14 cellular contexts compared by ENCODE assay signal in the genomic region with DNA sequence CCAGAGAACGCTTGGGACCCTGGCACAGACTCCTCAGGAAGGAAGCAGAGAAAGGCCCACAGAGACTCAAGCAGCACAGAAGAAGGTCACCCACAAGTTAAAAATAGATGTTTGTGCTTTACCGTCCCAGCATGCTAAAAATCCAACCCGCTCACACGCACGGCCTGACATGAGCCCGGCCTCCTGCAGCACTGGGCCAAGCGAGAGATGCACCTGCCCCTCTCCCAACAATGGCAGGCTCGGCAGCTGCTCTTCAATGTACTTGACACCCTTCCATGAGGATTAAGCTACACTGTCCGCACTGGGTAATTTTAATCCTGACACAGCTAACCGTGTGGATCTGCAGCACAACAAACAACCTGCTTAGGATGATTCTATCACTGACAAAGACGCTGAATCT. TPM values are rescaled to one million over a fixed set of nuclear protein-coding genes. Genes with fewer than 3 reads are reported as not detected.
DNase-seq lines count a peak whose midpoint lies in the region; ATAC-seq lines count a peak whose summit lies in the region.
"Had no signal": no experiment of that assay in that cellular context is flagged by ENCODE, and none has a peak within 500 bp of the region (broad histone marks: within the 10 kb centered on the region; RNA-seq: fewer than 3 reads in every experiment).

No MANE protein-coding gene starts in this region.

- no peaks in the 10 kb centered on the region for H3K36me3 ChIP-seq in naive thymus-derived CD4-positive, alpha-beta T cell (ENCODE audit: control insufficient read depth in 2 of 3, insufficient read depth in 3 of 3, low read length in 3 of 3)

- H3K4me1 ChIP-seq in naive thymus-derived CD4-positive, alpha-beta T cell (ENCODE audit: control insufficient read depth in 2 of 2, insufficient read depth in 2 of 2, low read length in 2 of 2) = no peaks in the 10 kb centered on the region
- H3K4me1 ChIP-seq: body of pancreas had no signal

- H3K27ac Mint-ChIP-seq in activated CD4-positive, alpha-beta memory T cell treated with anti-CD3 and anti-CD28 coated beads, Interleukin-2, amount 10 ng/mL, durations not matched to agents 7 days and 5 days = no peak overlapping the region
- H3K27ac Mint-ChIP-seq in naive thymus-derived CD4-positive, alpha-beta T cell = no peak overlapping the region
- H3K27ac Mint-ChIP-seq: activated CD4-positive, alpha-beta memory T cell treated with anti-CD3 and anti-CD28 coated beads for 36 hours; CD8-positive, alpha-beta T cell; T-helper 2 cell treated with Interferon-gamma antibody and Interleukin-4, amounts not matched to agents 5 μg/mL and 100 μg/mL, for 36 hours had no signal

- H3K4me3 Mint-ChIP-seq in activated CD4-positive, alpha-beta memory T cell treated with anti-CD3 and anti-CD28 coated beads, Interleukin-2, amount 10 ng/mL, durations not matched to agents 7 days and 5 days = no peak overlapping the region
- no peak overlapping the region for H3K4me3 Mint-ChIP-seq in naive thymus-derived CD4-positive, alpha-beta T cell
- H3K4me3 Mint-ChIP-seq: activated CD4-positive, alpha-beta memory T cell treated with anti-CD3 and anti-CD28 coated beads for 36 hours; CD8-positive, alpha-beta T cell; T-helper 2 cell treated with Interferon-gamma antibody and Interleukin-4, amounts not matched to agents 5 μg/mL and 100 μg/mL, for 36 hours had no signal

- peaks cover 5% of the 10 kb centered on the region for H3K4me1 Mint-ChIP-seq in activated CD4-positive, alpha-beta memory T cell treated with anti-CD3 and anti-CD28 coated beads, Interleukin-2, amount 10 ng/mL, durations not matched to agents 7 days and 5 days
- peaks cover 0 to 1% (median 0%) of the 10 kb centered on the region in 7 donors for H3K4me1 Mint-ChIP-seq in naive thymus-derived CD4-positive, alpha-beta T cell

- H3K9me3 ChIP-seq in naive thymus-derived CD4-positive, alpha-beta T cell (ENCODE audit: control insufficient read depth in 2 of 3, low read length in 3 of 3) = no peaks in the 10 kb centered on the region
- H3K9me3 ChIP-seq: body of pancreas had no signal

- H3K27me3 Mint-ChIP-seq in activated CD4-positive, alpha-beta memory T cell treated with anti-CD3 and anti-CD28 coated beads, Interleukin-2, amount 10 ng/mL, durations not matched to agents 7 days and 5 days = peaks cover 6% of the 10 kb centered on the region
- H3K27me3 Mint-ChIP-seq in naive thymus-derived CD4-positive, alpha-beta T cell = peaks cover 6 to 16% (median 10%) of the 10 kb centered on the region in 5 donors

- no peaks in the 10 kb centered on the region for H3K27me3 ChIP-seq in naive thymus-derived CD4-positive, alpha-beta T cell (ENCODE audit: control insufficient read depth in 2 of 2, insufficient read depth in 2 of 2, low read length in 2 of 2)
- H3K27me3 ChIP-seq: body of pancreas had no signal

- DNase-seq in NCI-H128 (lab: John Stamatoyannopoulos, UW; ENCODE audit: unreplicated experiment) = peak; percentile 31
- peak; percentile 3 for DNase-seq in NCI-H748 treated with DMSO at 0.1 percent for 48 hours (lab: John Stamatoyannopoulos, UW)
- DNase-seq in Right ventricle myocardium superior = peak; percentile 57
- DNase-seq in substantia nigra (lab: John Stamatoyannopoulos, UW) = peak in 1 of 49 donors; percentile 38
- DNase-seq in activated CD4-positive, alpha-beta memory T cell treated with anti-CD3 and anti-CD28 coated beads, Interleukin-2, amount 10 ng/mL, durations not matched to agents 7 days and 5 days = no peak
- no peak for DNase-seq in naive thymus-derived CD4-positive, alpha-beta T cell
- no peak for DNase-seq in hippocampal formation (lab: John Stamatoyannopoulos, UW)
- DNase-seq: activated CD4-positive, alpha-beta memory T cell treated with anti-CD3 and anti-CD28 coated beads for 36 hours; activated effector memory CD4-positive, alpha-beta T cell treated with anti-CD3 and anti-CD28 coated beads, Interleukin-2, amount 50 U/mL, for 16 hours; body of pancreas; CD8-positive, alpha-beta T cell; mesendoderm had no signal

- no peaks in the 10 kb centered on the region for H3K36me3 Mint-ChIP-seq in activated CD4-positive, alpha-beta memory T cell treated with anti-CD3 and anti-CD28 coated beads, Interleukin-2, amount 10 ng/mL, durations not matched to agents 7 days and 5 days (ENCODE audit: low read depth)
- H3K36me3 Mint-ChIP-seq in naive thymus-derived CD4-positive, alpha-beta T cell = no peaks in the 10 kb centered on the region
- H3K36me3 Mint-ChIP-seq: activated CD4-positive, alpha-beta memory T cell treated with anti-CD3 and anti-CD28 coated beads for 36 hours; CD8-positive, alpha-beta T cell had no signal

- no peak overlapping the region for H3K4me3 ChIP-seq in naive thymus-derived CD4-positive, alpha-beta T cell (ENCODE audit: low read length)
- H3K4me3 ChIP-seq: body of pancreas had no signal

- POLR2A ChIA-PET in activated CD4-positive, alpha-beta memory T cell treated with anti-CD3 and anti-CD28 coated beads, Interleukin-2, amount 10 ng/mL, durations not matched to agents 7 days and 5 days (lab: Charles Lee) = no interaction called here
- POLR2A ChIA-PET in naive thymus-derived CD4-positive, alpha-beta T cell (lab: Charles Lee) = no interaction called here

- CTCF ChIA-PET in activated CD4-positive, alpha-beta memory T cell treated with anti-CD3 and anti-CD28 coated beads, Interleukin-2, amount 10 ng/mL, durations not matched to agents 7 days and 5 days (lab: Charles Lee) = no interaction called here
- CTCF ChIA-PET in naive thymus-derived CD4-positive, alpha-beta T cell (lab: Charles Lee) = no interaction called here

- ATAC-seq in Right ventricle myocardium superior (ENCODE audit: poor library complexity) = peak; percentile 80
- no peak for ATAC-seq in naive thymus-derived CD4-positive, alpha-beta T cell
- ATAC-seq: body of pancreas; CD8-positive, alpha-beta T cell had no signal

- peak overlapping the region; percentile 74 for H3K27ac ChIP-seq in substantia nigra (ENCODE audit: low read depth, low read length, poor library complexity, severe bottlenecking)
- no peak overlapping the region for H3K27ac ChIP-seq in naive thymus-derived CD4-positive, alpha-beta T cell (ENCODE audit: low read depth, low read length)
- H3K27ac ChIP-seq: body of pancreas, epithelial cell of prostate had no signal

- H3K9me3 Mint-ChIP-seq in activated CD4-positive, alpha-beta memory T cell treated with anti-CD3 and anti-CD28 coated beads, Interleukin-2, amount 10 ng/mL, durations not matched to agents 7 days and 5 days = no peaks in the 10 kb centered on the region
- H3K9me3 Mint-ChIP-seq in naive thymus-derived CD4-positive, alpha-beta T cell = peaks cover 0 to 6% (median 0%) of the 10 kb centered on the region in 11 donors
- H3K9me3 Mint-ChIP-seq: activated CD4-positive, alpha-beta memory T cell treated with anti-CD3 and anti-CD28 coated beads for 36 hours; CD8-positive, alpha-beta T cell; T-helper 2 cell treated with Interferon-gamma antibody and Interleukin-4, amounts not matched to agents 5 μg/mL and 100 μg/mL, for 36 hours had no signal

- intact Hi-C loops in Right ventricle myocardium superior (cut with DNase I) = no loop called here
- intact Hi-C loops in naive thymus-derived CD4-positive, alpha-beta T cell (cut with micrococcal nuclease) = no loop called here

RNA-seq across cellular contexts. Expression of a gene that starts 9.3 kb away (rescaled TPM):
- total RNA-seq in Right ventricle myocardium superior = 29.1 TPM
- under 1 TPM; 0.70 to 0.76 TPM for total RNA-seq in activated CD4-positive, alpha-beta memory T cell treated with anti-CD3 and anti-CD28 coated beads, Interleukin-2, amount 10 ng/mL, durations not matched to agents 7 days and 5 days
- total RNA-seq in naive thymus-derived CD4-positive, alpha-beta T cell = 1 to 10 TPM; 3.7 to 8.7 (median 7.4) TPM
- 1 to 10 TPM; 1.1 to 2.9 TPM for polyA plus RNA-seq in naive thymus-derived CD4-positive, alpha-beta T cell

Comparison
In these comparisons a context has a peak if more than half of its experiments do, and no peak if none do; other contexts are left out.
1. DNase-seq: peak in NCI-H128 (single experiment), NCI-H748 treated with DMSO at 0.1 percent for 48 hours (single experiment) and Right ventricle myocardium superior (single experiment); none in activated CD4-positive, alpha-beta memory T cell treated with anti-CD3 and anti-CD28 coated beads, Interleukin-2, amount 10 ng/mL, durations not matched to agents 7 days and 5 days (single experiment), naive thymus-derived CD4-positive, alpha-beta T cell (0 of 9) and hippocampal formation (0 of 2).